Comparison of ENCODE assay signal across 15 cellular contexts in genomic region chr19:4693471-4694121, GRCh38. TPM values are rescaled to one million over a fixed set of nuclear protein-coding genes. Genes with fewer than 3 reads are reported as not detected.
DNase-seq lines count a peak whose midpoint lies in the region; TF ChIP-seq lines count a peak whose summit lies in the region.
"Had no signal": no experiment of that assay in that cellular context is flagged by ENCODE, and none has a peak within 500 bp of the region (broad histone marks: within the 10 kb centered on the region; RNA-seq: fewer than 3 reads in every experiment).

No MANE protein-coding gene starts in this region.

- no peak overlapping the region for H3K4me3 ChIP-seq in SJCRH30
- H3K4me3 ChIP-seq in esophagus squamous epithelium: no peak overlapping the region
- no peak overlapping the region for H3K4me3 ChIP-seq in stomach

- TF ChIP-seq POLR2A in esophagus squamous epithelium (IDR thresholded peaks at IDR 0.05): no peak
- no peak for TF ChIP-seq POLR2A in stomach (IDR thresholded peaks at IDR 0.05)

- H3K4me1 ChIP-seq in SJCRH30 (peaks cover 49% of the 10 kb centered on the region), esophagus squamous epithelium (peaks cover 7 to 37% (median 16%) of the 10 kb centered on the region in 3 donors), stomach (peaks cover 0 to 26% (median 11%) of the 10 kb centered on the region in 4 donors)

- H3K9me3 ChIP-seq in SJCRH30 (replicated peaks) (no peaks in the 10 kb centered on the region), esophagus squamous epithelium (no peaks in the 10 kb centered on the region), stomach (no peaks in the 10 kb centered on the region)

- DNase-seq in NCI-H2171 treated with DMSO at 0.1 percent for 48 hours (lab: John Stamatoyannopoulos, UW) (peak; percentile 29), NCI-H2171 (lab: John Stamatoyannopoulos, UW) (no peak), SJCRH30 (peak; percentile 69 to 70), esophagus squamous epithelium (lab: John Stamatoyannopoulos, UW) (no peak), stomach (no peak), SK-N-DZ (ENCODE audit: low spot score) (no peak), DMS53 treated with DMSO at 0.1 percent for 48 hours (lab: John Stamatoyannopoulos, UW; ENCODE audit: unreplicated experiment) (no peak), NCI-H1436 (lab: John Stamatoyannopoulos, UW) (no peak)
- DNase-seq: activated CD4-positive, CD25-positive, alpha-beta regulatory T cell; central memory CD4-positive, alpha-beta T cell; NCI-H1417; NCI-H510A treated with DMSO at 0.1 percent for 48 hours; OCI-M1; stimulated activated CD4-positive, alpha-beta T cell treated with anti-CD3 and anti-CD28 coated beads, Interleukin-1b, Interleukin-23, amount 100 ng/mL, for 48 hours; T-helper 1 cell had no signal

- H3K27me3 ChIP-seq in SJCRH30 (no peaks in the 10 kb centered on the region), esophagus squamous epithelium (no peaks in the 10 kb centered on the region), stomach (no peaks in the 10 kb centered on the region)

- H3K27ac ChIP-seq in SJCRH30 (peak overlapping the region; percentile 85), esophagus squamous epithelium (peak overlapping the region; percentile 84 to 90 (median 86)), stomach (peak overlapping the region in 4 of 5 donors; percentile 2 to 70 (median 58))

- TF ChIP-seq CTCF in esophagus squamous epithelium (IDR thresholded peaks at IDR 0.05): no peak
- TF ChIP-seq CTCF in stomach (IDR thresholded peaks at IDR 0.05): no peak

- TF ChIP-seq EP300 in stomach (IDR thresholded peaks at IDR 0.05): no peak

- H3K36me3 ChIP-seq in SJCRH30 (peaks cover 20% of the 10 kb centered on the region), esophagus squamous epithelium (peaks cover 28 to 100% (median 69%) of the 10 kb centered on the region in 3 donors), stomach (peaks cover 89 to 100% (median 99%) of the 10 kb centered on the region in 4 donors)

- WGBS in esophagus squamous epithelium, 2 donors: 77 to 88% methylated on average over 14 to 15 of the region's 15 CpGs
- 88 to 94% (median 91%) methylated on average over 15 of the region's 15 CpGs for WGBS in stomach, 5 donors

- intact Hi-C loops in esophagus squamous epithelium (cut with DNase I): no loop called here
- intact Hi-C loops in stomach (cut with DNase I; ENCODE audit: low total_unique reads): no loop called here

RNA-seq across cellular contexts. Expression of gene MYDGF, which starts 23.5 kb away (rescaled TPM):
- 71.9 and 86.8 TPM in 2 replicates for total RNA-seq in SJCRH30 (2014; rRNA removed; shearing (Covaris generic))
- total RNA-seq in esophagus squamous epithelium: 10 to 100 TPM; 33.2 to 52.5 (median 41.5) TPM
- total RNA-seq in stomach: 10 to 100 TPM; 41.4 to 77.5 (median 71.3) TPM
- 10 to 100 TPM; 66.4 to 86.6 (median 75.3) TPM for polyA plus RNA-seq in stomach
- polyA plus RNA-seq in SK-N-DZ (2014; cell fraction: cytosol; rRNA removed): 66.4 and 72.3 TPM in 2 replicates
- 38.4 and 39.3 TPM in 2 replicates for polyA plus RNA-seq in SK-N-DZ (2014; cell fraction: nucleus; rRNA removed)

RNA-seq across cellular contexts. Expression of gene DPP9, which starts 30.0 kb away (rescaled TPM):
- 53.4 and 62.8 TPM in 2 replicates for total RNA-seq in SJCRH30 (2014; rRNA removed; shearing (Covaris generic))
- total RNA-seq in esophagus squamous epithelium: 10 to 100 TPM; 32.8 to 51.5 (median 47.7) TPM
- 100 to 1,000 TPM in 2 of 5 donors, 10 to 100 TPM in 3; 24.6 to 178 (median 82.1) TPM for total RNA-seq in stomach
- polyA plus RNA-seq in stomach: 10 to 100 TPM; 18.7 to 30.2 (median 24.6) TPM
- 17.4 and 29.8 TPM in 2 replicates for polyA plus RNA-seq in SK-N-DZ (2014; cell fraction: cytosol; rRNA removed)
- 20.5 and 30.7 TPM in 2 replicates for polyA plus RNA-seq in SK-N-DZ (2014; cell fraction: nucleus; rRNA removed)

RNA-seq across cellular contexts. Expression of gene TNFAIP8L1, which starts 54.3 kb away (rescaled TPM):
- total RNA-seq in SJCRH30 (2014; rRNA removed; shearing (Covaris generic)): 8.5 and 8.8 TPM in 2 replicates
- 1 to 10 TPM; 3.6 to 6.2 (median 4.4) TPM for total RNA-seq in esophagus squamous epithelium
- total RNA-seq in stomach: 10 to 100 TPM in 2 of 5 donors, 1 to 10 TPM in 3; 7.0 to 43.4 (median 9.5) TPM
- polyA plus RNA-seq in stomach: 1 to 10 TPM; 5.3 to 5.5 (median 5.4) TPM
- polyA plus RNA-seq in SK-N-DZ (2014; cell fraction: cytosol; rRNA removed): 5.4 and 8.5 TPM in 2 replicates
- 1.8 and 2.0 TPM in 2 replicates for polyA plus RNA-seq in SK-N-DZ (2014; cell fraction: nucleus; rRNA removed)

Comparison
In these comparisons a context has a peak if more than half of its experiments do, and no peak if none do; other contexts are left out.
1. DNase-seq: peak in NCI-H2171 treated with DMSO at 0.1 percent for 48 hours (single experiment) and SJCRH30 (2 of 2); none in NCI-H2171 (single experiment), esophagus squamous epithelium (single experiment), stomach (single experiment), SK-N-DZ (single experiment), DMS53 treated with DMSO at 0.1 percent for 48 hours (single experiment) and NCI-H1436 (single experiment).
2. Peak in every context shown above with its lines, with median percentiles within 50 percentile points of each other: H3K27ac ChIP-seq.